In the genomic region with DNA sequence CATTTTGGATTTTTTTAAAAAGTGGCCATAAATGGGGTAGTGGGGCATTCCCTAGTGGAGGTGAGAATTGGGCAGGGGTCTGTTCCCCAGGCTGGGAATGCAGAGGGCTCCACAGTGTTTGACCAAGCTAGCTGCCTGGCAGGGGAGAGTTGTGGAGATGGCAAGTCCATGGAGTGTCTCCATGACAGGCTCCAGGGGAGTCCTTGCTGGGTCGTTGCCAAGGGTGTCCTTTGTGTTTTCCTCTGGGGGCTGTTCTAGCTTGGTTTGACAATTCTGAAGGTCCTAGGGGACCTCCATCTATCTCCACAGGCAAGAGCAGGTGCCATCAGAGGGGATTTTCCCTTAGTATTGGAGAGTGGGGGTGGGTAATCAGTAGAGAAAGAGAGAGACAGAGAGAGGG, we compare ENCODE assay signal across 16 cellular contexts.
DNase-seq lines count a peak whose midpoint lies in the region; ATAC-seq and TF ChIP-seq lines count a peak whose summit lies in the region.
"Had no signal": no experiment of that assay in that cellular context is flagged by ENCODE, and none has a peak within 500 bp of the region (broad histone marks: within the 10 kb centered on the region; RNA-seq: fewer than 3 reads in every experiment).

No MANE protein-coding gene starts in this region.

- H3K9me3 ChIP-seq in ascending aorta (no peaks in the 10 kb centered on the region), sigmoid colon (no peaks in the 10 kb centered on the region), aorta (ENCODE audit: control insufficient read depth, low read length) (no peaks in the 10 kb centered on the region)

- H3K27me3 ChIP-seq in ascending aorta, result no peaks in the 10 kb centered on the region
- no peaks in the 10 kb centered on the region for H3K27me3 ChIP-seq in sigmoid colon
- H3K27me3 ChIP-seq in aorta (ENCODE audit: control insufficient read depth in 1 of 2, insufficient read depth in 2 of 2, low read length in 1 of 2), result no peaks in the 10 kb centered on the region

- peaks cover 0 to 10% of the 10 kb centered on the region in 2 donors for H3K27me3 Mint-ChIP-seq in natural killer cell treated with Interleukin-12 subunit alpha and Interleukin-12 subunit beta and Interleukin-15 and Interleukin-18, amount 100 ng/mL, for 72 hours

- TF ChIP-seq CTCF in ascending aorta (IDR thresholded peaks at IDR 0.05), result no peak
- TF ChIP-seq CTCF in sigmoid colon (IDR thresholded peaks at IDR 0.05), result no peak

- H3K27ac ChIP-seq in ascending aorta, result peak overlapping the region; percentile 91
- no peak overlapping the region for H3K27ac ChIP-seq in sigmoid colon
- H3K27ac ChIP-seq in aorta (ENCODE audit: low read depth in 1 of 2, low read length in 2 of 2), result peak overlapping the region; percentile 38 to 71
- H3K27ac ChIP-seq: 22Rv1, GM23248 had no signal

- peak; percentile 42 for DNase-seq in activated effector memory CD4-positive, alpha-beta T cell treated with anti-CD3 and anti-CD28 coated beads, Interleukin-2, amount 50 U/mL, for 16 hours
- no peak for DNase-seq in activated effector memory CD4-positive, alpha-beta T cell treated with Interleukin-2 at 50 U/mL for 16 hours
- DNase-seq in ascending aorta (ENCODE audit: low spot score in 2 of 2) (peak in 1 of 2 donors; percentile 54), sigmoid colon (peak; percentile 48), aorta (peak in 1 of 2 donors; percentile 49)
- no peak for DNase-seq in natural killer cell treated with Interleukin-12 subunit alpha and Interleukin-12 subunit beta and Interleukin-15 and Interleukin-18, amount 100 ng/mL, for 72 hours (ENCODE audit: low spot score)
- no peak for DNase-seq in stimulated activated effector memory CD8-positive, alpha-beta T cell treated with anti-CD3 and anti-CD28 coated beads, Interleukin-12 subunit alpha, Interleukin-12 subunit beta, amount 100 ng/mL, for 72 hours (ENCODE audit: low spot score in 2 of 2)
- DNase-seq: Calu3; CD4-positive, CD25-positive, alpha-beta regulatory T cell; DMS 273 treated with DMSO at 0.1 percent for 48 hours; GM23248 had no signal

- ATAC-seq in aorta (ENCODE audit: low FRiP score) (no peak), HG03108 (IDR thresholded peaks at IDR 0.05; ENCODE audit: unreplicated experiment) (no peak)
- ATAC-seq in natural killer cell treated with Interleukin-12 subunit alpha and Interleukin-12 subunit beta and Interleukin-15 and Interleukin-18, amount 100 ng/mL, for 72 hours, result no peak
- ATAC-seq in stimulated activated effector memory CD8-positive, alpha-beta T cell treated with anti-CD3 and anti-CD28 coated beads, Interleukin-12 subunit alpha, Interleukin-12 subunit beta, amount 100 ng/mL, for 72 hours, result no peak
- ATAC-seq: GM12878, HCT116, HepG2 had no signal

- peaks cover 41 to 74% of the 10 kb centered on the region in 2 donors for H3K4me1 ChIP-seq in ascending aorta
- H3K4me1 ChIP-seq in sigmoid colon, result peaks cover 0 to 48% (median 42%) of the 10 kb centered on the region in 4 donors
- H3K4me1 ChIP-seq in aorta (ENCODE audit: control insufficient read depth in 1 of 2, insufficient read depth in 2 of 2, low read length in 2 of 2), result peaks cover 10 to 13% of the 10 kb centered on the region in 2 donors

- no peak overlapping the region for H3K27ac Mint-ChIP-seq in natural killer cell treated with Interleukin-12 subunit alpha and Interleukin-12 subunit beta and Interleukin-15 and Interleukin-18, amount 100 ng/mL, for 72 hours
- no peak overlapping the region for H3K27ac Mint-ChIP-seq in stimulated activated effector memory CD8-positive, alpha-beta T cell treated with anti-CD3 and anti-CD28 coated beads, Interleukin-12 subunit alpha, Interleukin-12 subunit beta, amount 100 ng/mL, for 72 hours
- H3K27ac Mint-ChIP-seq: CD4-positive, CD25-positive, alpha-beta regulatory T cell had no signal

- no peaks in the 10 kb centered on the region for H3K36me3 ChIP-seq in ascending aorta
- H3K36me3 ChIP-seq in sigmoid colon, result no peaks in the 10 kb centered on the region
- no peaks in the 10 kb centered on the region for H3K36me3 ChIP-seq in aorta (ENCODE audit: control insufficient read depth in 1 of 2, insufficient read depth in 2 of 2, low read length in 1 of 2)

- H3K9me3 Mint-ChIP-seq in natural killer cell treated with Interleukin-12 subunit alpha and Interleukin-12 subunit beta and Interleukin-15 and Interleukin-18, amount 100 ng/mL, for 72 hours, result peaks cover 3% of the 10 kb centered on the region
- peaks cover 3% of the 10 kb centered on the region for H3K9me3 Mint-ChIP-seq in stimulated activated effector memory CD8-positive, alpha-beta T cell treated with anti-CD3 and anti-CD28 coated beads, Interleukin-12 subunit alpha, Interleukin-12 subunit beta, amount 100 ng/mL, for 72 hours

- H3K4me3 Mint-ChIP-seq in natural killer cell treated with Interleukin-12 subunit alpha and Interleukin-12 subunit beta and Interleukin-15 and Interleukin-18, amount 100 ng/mL, for 72 hours, result no peak overlapping the region
- no peak overlapping the region for H3K4me3 Mint-ChIP-seq in stimulated activated effector memory CD8-positive, alpha-beta T cell treated with anti-CD3 and anti-CD28 coated beads, Interleukin-12 subunit alpha, Interleukin-12 subunit beta, amount 100 ng/mL, for 72 hours
- H3K4me3 Mint-ChIP-seq: CD4-positive, CD25-positive, alpha-beta regulatory T cell had no signal

- H3K36me3 Mint-ChIP-seq in natural killer cell treated with Interleukin-12 subunit alpha and Interleukin-12 subunit beta and Interleukin-15 and Interleukin-18, amount 100 ng/mL, for 72 hours, result peaks cover 5% of the 10 kb centered on the region
- no peaks in the 10 kb centered on the region for H3K36me3 Mint-ChIP-seq in stimulated activated effector memory CD8-positive, alpha-beta T cell treated with anti-CD3 and anti-CD28 coated beads, Interleukin-12 subunit alpha, Interleukin-12 subunit beta, amount 100 ng/mL, for 72 hours
- H3K36me3 Mint-ChIP-seq: CD4-positive, CD25-positive, alpha-beta regulatory T cell had no signal

- intact Hi-C loops in ascending aorta (cut with DNase I) (loop anchor here (5.0 kb wide), 5 partner anchors 71 to 649 kb away; a partner anchor contains a TSS), sigmoid colon (cut with DNase I) (no loop called here), aorta (cut with DNase I) (loop anchor here (5.0 to 10.0 kb wide), 3 partner anchors 79 to 426 kb away; a partner anchor contains a TSS)

- H3K4me3 ChIP-seq in ascending aorta, result no peak overlapping the region
- no peak overlapping the region for H3K4me3 ChIP-seq in sigmoid colon
- no peak overlapping the region for H3K4me3 ChIP-seq in aorta (ENCODE audit: low read length in 2 of 2)
- H3K4me3 ChIP-seq: GM12878, GM23248 had no signal

- 63 to 70% methylated on average over 1 of the region's 1 CpG for WGBS in sigmoid colon, 2 donors
- 72 to 77% methylated on average over 1 of the region's 1 CpG for WGBS in aorta, 2 donors

- no peaks in the 10 kb centered on the region for H3K4me1 Mint-ChIP-seq in natural killer cell treated with Interleukin-12 subunit alpha and Interleukin-12 subunit beta and Interleukin-15 and Interleukin-18, amount 100 ng/mL, for 72 hours (ENCODE audit: low read depth in 2 of 2)
- no peaks in the 10 kb centered on the region for H3K4me1 Mint-ChIP-seq in stimulated activated effector memory CD8-positive, alpha-beta T cell treated with anti-CD3 and anti-CD28 coated beads, Interleukin-12 subunit alpha, Interleukin-12 subunit beta, amount 100 ng/mL, for 72 hours
- H3K4me1 Mint-ChIP-seq: CD4-positive, CD25-positive, alpha-beta regulatory T cell had no signal

- no peak for TF ChIP-seq EP300 in sigmoid colon (IDR thresholded peaks at IDR 0.05)

- TF ChIP-seq POLR2A in sigmoid colon (IDR thresholded peaks at IDR 0.05), result no peak

Comparison
In these comparisons a context has a peak if more than half of its experiments do, and no peak if none do; other contexts are left out.
1. DNase-seq: peak in activated effector memory CD4-positive, alpha-beta T cell treated with anti-CD3 and anti-CD28 coated beads, Interleukin-2, amount 50 U/mL, for 16 hours (single experiment) and sigmoid colon (single experiment); none in activated effector memory CD4-positive, alpha-beta T cell treated with Interleukin-2 at 50 U/mL for 16 hours (single experiment), natural killer cell treated with Interleukin-12 subunit alpha and Interleukin-12 subunit beta and Interleukin-15 and Interleukin-18, amount 100 ng/mL, for 72 hours (single experiment) and stimulated activated effector memory CD8-positive, alpha-beta T cell treated with anti-CD3 and anti-CD28 coated beads, Interleukin-12 subunit alpha, Interleukin-12 subunit beta, amount 100 ng/mL, for 72 hours (0 of 2).
2. H3K27ac ChIP-seq: peak in ascending aorta (2 of 2) and aorta (2 of 2); none in sigmoid colon (0 of 4).